In the genomic region with DNA sequence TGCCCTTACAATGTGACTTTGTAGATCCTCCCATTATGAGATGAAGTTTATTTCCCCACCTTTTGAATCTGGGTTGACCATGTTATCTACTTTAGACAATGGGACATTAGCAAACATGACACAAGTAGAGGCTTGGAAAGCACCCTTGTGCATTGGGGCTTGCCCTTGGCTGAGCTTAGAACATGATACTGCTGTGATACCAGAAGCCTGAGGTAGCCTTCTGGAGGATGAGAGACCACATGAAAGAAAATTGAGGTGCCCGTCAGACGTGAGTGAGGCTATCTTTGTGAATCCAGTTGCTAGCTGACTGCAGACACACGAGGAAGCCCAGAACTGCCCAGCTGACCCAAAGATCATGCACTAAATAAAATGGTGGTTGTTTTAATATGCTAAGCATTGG, we compare ENCODE assay signal across 22 cellular contexts.
"Had no signal": no experiment of that assay in that cellular context is flagged by ENCODE, and none has a peak within 500 bp of the region (broad histone marks: within the 10 kb centered on the region; RNA-seq: fewer than 3 reads in every experiment).

No MANE protein-coding gene starts in this region.

- DNase-seq: activated CD4-positive, alpha-beta T cell treated with anti-CD3 and anti-CD28 coated beads for 4 hours; activated CD8-positive, alpha-beta T cell treated with anti-CD3 and anti-CD28 coated beads for 36 hours; activated effector memory CD4-positive, alpha-beta T cell treated with Interleukin-2 at 50 U/mL for 16 hours; activated naive CD4-positive, alpha-beta T cell; activated T-cell treated with anti-CD3 and anti-CD28 coated beads, Interleukin-2, amount 50 U/mL, for 24 hours; aorta; NCI-H1092; NCI-H1417; NCI-H1930; NCI-H345; NCI-H510A treated with DMSO at 0.1 percent for 48 hours; NCI-H69; NK-92 treated with Interleukin-12 subunit alpha and Interleukin-12 subunit beta, amount 100 ng/mL, for 24 hours; OCI-M1; RPMI8226; T-helper 1 cell had no signal

- H3K27me3 ChIP-seq: breast epithelium had no signal

- ATAC-seq: activated CD4-positive, CD25-positive, alpha-beta regulatory T cell treated with anti-CD3 and anti-CD28 coated beads, Interleukin-2, amount 50 U/mL, for 24 hours; activated CD8-positive, alpha-beta T cell treated with anti-CD3 and anti-CD28 coated beads for 36 hours; Panc1; Right ventricle myocardium inferior had no signal

- H3K27ac ChIP-seq: breast epithelium, KMS-11, SK-N-MC had no signal

- H3K36me3 ChIP-seq: breast epithelium had no signal

- H3K4me1 ChIP-seq: breast epithelium had no signal

- H3K4me3 ChIP-seq: breast epithelium, SK-N-MC had no signal

- H3K9me3 ChIP-seq: breast epithelium had no signal
